ENCODE assay signal across 16 cellular contexts in the genomic region with DNA sequence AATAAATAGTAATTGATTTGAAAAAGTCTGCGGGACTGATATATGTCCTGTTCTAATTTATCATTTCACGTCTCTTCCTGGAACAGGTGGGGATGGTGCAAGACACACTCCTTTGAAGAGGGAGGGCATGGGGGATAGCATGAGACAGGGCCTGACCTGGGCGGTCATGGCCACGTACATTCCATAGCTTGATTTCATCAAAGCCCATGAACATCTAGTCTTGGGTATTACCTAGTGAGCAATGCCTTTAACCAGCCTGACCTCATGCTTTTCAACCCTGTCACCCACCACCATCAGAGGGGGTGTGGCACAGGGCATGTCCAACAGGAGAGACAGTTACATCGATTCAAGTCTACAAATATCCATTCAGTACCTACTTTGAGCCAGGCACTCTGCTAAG. TPM values are rescaled to one million over a fixed set of nuclear protein-coding genes. Genes with fewer than 3 reads are reported as not detected.
DNase-seq lines count a peak whose midpoint lies in the region; ATAC-seq and TF ChIP-seq lines count a peak whose summit lies in the region.
"Had no signal": no experiment of that assay in that cellular context is flagged by ENCODE, and none has a peak within 500 bp of the region (broad histone marks: within the 10 kb centered on the region; RNA-seq: fewer than 3 reads in every experiment).

No MANE protein-coding gene starts in this region.

- H3F3A ChIP-seq in PC-3 (ENCODE audit: low read length, unreplicated experiment): no peaks in the 10 kb centered on the region

- H3K27ac ChIP-seq in PC-3 (ENCODE audit: low read length) (no peak overlapping the region), foreskin keratinocyte (no peak overlapping the region), A673 (ENCODE audit: low read depth, low read length, poor library complexity, severe bottlenecking) (no peak overlapping the region)
- H3K27ac ChIP-seq: BLaER1 treated with 17β-estradiol and CSF1 and Interleukin-3, amounts not matched to agents 10 nM and 100 nM; HL-60 had no signal

- TF ChIP-seq CTCF in PC-3 (conservative IDR thresholded peaks at IDR 0.05; ENCODE audit: low read depth, low read length) (no peak), foreskin keratinocyte (conservative IDR thresholded peaks at IDR 0.05) (no peak), A673 (conservative IDR thresholded peaks at IDR 0.05; ENCODE audit: low read depth, low read length) (no peak)

- H3K4me1 ChIP-seq in PC-3 (ENCODE audit: insufficient read depth, low read length) (0 out of 2 replicates have a peak, but pooled peaks cover 4% of the 10 kb centered on the region), foreskin keratinocyte (peaks cover 2% of the 10 kb centered on the region), A673 (ENCODE audit: insufficient read depth, low read length, poor library complexity, severe bottlenecking) (no peaks in the 10 kb centered on the region)

- no peak overlapping the region for H2AFZ ChIP-seq in PC-3 (ENCODE audit: low read length)

- ATAC-seq in PC-3 (no peak), foreskin keratinocyte (peak; percentile 14), GM21526 (IDR thresholded peaks at IDR 0.05; ENCODE audit: low FRiP score, unreplicated experiment) (no peak)
- peak; percentile 51 for ATAC-seq in stimulated activated memory B cell treated with anti-CD40 and anti-IgM and Interleukin-4, amounts not matched to agents 10 μg/mL and 1 μg/mL and 100 μg/mL, for 72 hours
- ATAC-seq: HCT116 had no signal

- H3K27me3 ChIP-seq in PC-3 (ENCODE audit: low read length) (no peaks in the 10 kb centered on the region), foreskin keratinocyte (no peaks in the 10 kb centered on the region), A673 (replicated peaks; ENCODE audit: insufficient read depth, low read depth, low read length, poor library complexity) (no peaks in the 10 kb centered on the region)
- H3K27me3 ChIP-seq: BLaER1 treated with 17β-estradiol and CSF1 and Interleukin-3, amounts not matched to agents 10 nM and 100 nM had no signal

- H3K79me2 ChIP-seq in PC-3 (ENCODE audit: low read length): no peaks in the 10 kb centered on the region

- no peaks in the 10 kb centered on the region for H3K9me3 Mint-ChIP-seq in dendritic cell treated with granulocyte-macrophage colony-stimulating factor and Interleukin-4, amounts not matched to agents 40 ng/mL and 50 ng/mL, for 4 days
- H3K9me3 Mint-ChIP-seq in stimulated activated memory B cell treated with anti-CD40 and anti-IgM and Interleukin-4, amounts not matched to agents 10 μg/mL and 1 μg/mL and 100 μg/mL, for 72 hours: no peaks in the 10 kb centered on the region

- CTCF ChIA-PET in PC-3 (lab: Charles Lee): no interaction called here
- CTCF ChIA-PET in A673 (lab: Charles Lee): no interaction called here

- peaks cover 4% of the 10 kb centered on the region for H3K27me3 Mint-ChIP-seq in dendritic cell treated with granulocyte-macrophage colony-stimulating factor and Interleukin-4, amounts not matched to agents 40 ng/mL and 50 ng/mL, for 4 days
- peaks cover 16% of the 10 kb centered on the region for H3K27me3 Mint-ChIP-seq in stimulated activated memory B cell treated with anti-CD40 and anti-IgM and Interleukin-4, amounts not matched to agents 10 μg/mL and 1 μg/mL and 100 μg/mL, for 72 hours
- H3K27me3 Mint-ChIP-seq: CD4-positive, CD25-positive, alpha-beta regulatory T cell had no signal

- H3K4me3 ChIP-seq in PC-3 (ENCODE audit: low read length) (no peak overlapping the region), A673 (ENCODE audit: low read depth, low read length, poor library complexity, severe bottlenecking) (no peak overlapping the region)
- H3K4me3 ChIP-seq: BLaER1 treated with 17β-estradiol and CSF1 and Interleukin-3, amounts not matched to agents 10 nM and 100 nM had no signal

- H3K4me2 ChIP-seq in PC-3 (ENCODE audit: low read length): no peak overlapping the region

- intact Hi-C loops in PC-3 (cut with micrococcal nuclease): no loop called here
- intact Hi-C loops in dendritic cell treated with granulocyte-macrophage colony-stimulating factor and Interleukin-4, amounts not matched to agents 40 ng/mL and 50 ng/mL, for 4 days (cut with micrococcal nuclease): no loop called here
- intact Hi-C loops in A673 (cut with micrococcal nuclease; ENCODE audit: unreplicated experiment): no loop called here

- H3K9me3 ChIP-seq in PC-3 (ENCODE audit: low read length) (no peaks in the 10 kb centered on the region), A673 (ENCODE audit: low read depth, low read length, poor library complexity, severe bottlenecking) (no peaks in the 10 kb centered on the region)

- H3K4me3 Mint-ChIP-seq in dendritic cell treated with granulocyte-macrophage colony-stimulating factor and Interleukin-4, amounts not matched to agents 40 ng/mL and 50 ng/mL, for 4 days: no peak overlapping the region
- no peak overlapping the region for H3K4me3 Mint-ChIP-seq in stimulated activated memory B cell treated with anti-CD40 and anti-IgM and Interleukin-4, amounts not matched to agents 10 μg/mL and 1 μg/mL and 100 μg/mL, for 72 hours
- H3K4me3 Mint-ChIP-seq: CD4-positive, CD25-positive, alpha-beta regulatory T cell had no signal

- H3K9me2 ChIP-seq in PC-3 (replicated peaks; ENCODE audit: low read length): 0 out of 2 replicates have a peak, but pooled peaks cover 4% of the 10 kb centered on the region

- BruUV-seq in PC-3 (replicated peaks; lab: Mats Ljungman, UMichigan) (no TSS peak), A673 (replicated peaks; lab: Mats Ljungman, UMichigan) (no TSS peak)

- POLR2A ChIA-PET in PC-3 (lab: Charles Lee; ENCODE audit: unreplicated experiment) (no interaction called here), A673 (lab: Charles Lee; ENCODE audit: low non-redundant PET) (no interaction called here)

- H4K20me1 ChIP-seq in PC-3 (ENCODE audit: low read length): no peaks in the 10 kb centered on the region
- H4K20me1 ChIP-seq: BLaER1 treated with 17β-estradiol and CSF1 and Interleukin-3, amounts not matched to agents 10 nM and 100 nM had no signal

- no peaks in the 10 kb centered on the region for H3K36me3 Mint-ChIP-seq in dendritic cell treated with granulocyte-macrophage colony-stimulating factor and Interleukin-4, amounts not matched to agents 40 ng/mL and 50 ng/mL, for 4 days (ENCODE audit: low read depth)
- H3K36me3 Mint-ChIP-seq in stimulated activated memory B cell treated with anti-CD40 and anti-IgM and Interleukin-4, amounts not matched to agents 10 μg/mL and 1 μg/mL and 100 μg/mL, for 72 hours: no peaks in the 10 kb centered on the region
- H3K36me3 Mint-ChIP-seq: CD4-positive, CD25-positive, alpha-beta regulatory T cell had no signal

- H3K9ac ChIP-seq in PC-3 (ENCODE audit: low read length): no peak overlapping the region
- H3K9ac ChIP-seq: BLaER1 treated with 17β-estradiol and CSF1 and Interleukin-3, amounts not matched to agents 10 nM and 100 nM had no signal

- H3K36me3 ChIP-seq in PC-3 (ENCODE audit: low read depth, low read length) (no peaks in the 10 kb centered on the region), A673 (ENCODE audit: insufficient read depth, low read length, poor library complexity, severe bottlenecking) (no peaks in the 10 kb centered on the region)
- H3K36me3 ChIP-seq: BLaER1 treated with 17β-estradiol and CSF1 and Interleukin-3, amounts not matched to agents 10 nM and 100 nM had no signal

- H3K27ac Mint-ChIP-seq in dendritic cell treated with granulocyte-macrophage colony-stimulating factor and Interleukin-4, amounts not matched to agents 40 ng/mL and 50 ng/mL, for 4 days: peak overlapping the region; percentile 17
- H3K27ac Mint-ChIP-seq in stimulated activated memory B cell treated with anti-CD40 and anti-IgM and Interleukin-4, amounts not matched to agents 10 μg/mL and 1 μg/mL and 100 μg/mL, for 72 hours: no peak overlapping the region
- H3K27ac Mint-ChIP-seq: CD4-positive, CD25-positive, alpha-beta regulatory T cell had no signal

- DNase-seq in PC-3: peak; percentile 24
- peak in 1 of 2 donors; percentile 47 for DNase-seq in foreskin keratinocyte
- no peak for DNase-seq in A673 (ENCODE audit: low spot score)
- DNase-seq in NK-92 treated with Interleukin-12 subunit alpha and Interleukin-12 subunit beta, amount 100 ng/mL, for 24 hours (lab: John Stamatoyannopoulos, UW): no peak
- DNase-seq: 8988T; ACHN; CD4-positive, CD25-positive, alpha-beta regulatory T cell; DMS53; GF-D8 had no signal

- H3K4me1 Mint-ChIP-seq in dendritic cell treated with granulocyte-macrophage colony-stimulating factor and Interleukin-4, amounts not matched to agents 40 ng/mL and 50 ng/mL, for 4 days (ENCODE audit: low read depth): peaks cover 24% of the 10 kb centered on the region
- no peaks in the 10 kb centered on the region for H3K4me1 Mint-ChIP-seq in stimulated activated memory B cell treated with anti-CD40 and anti-IgM and Interleukin-4, amounts not matched to agents 10 μg/mL and 1 μg/mL and 100 μg/mL, for 72 hours
- H3K4me1 Mint-ChIP-seq: CD4-positive, CD25-positive, alpha-beta regulatory T cell had no signal

RNA-seq across cellular contexts. Expression of a gene that starts 52.3 kb away (rescaled TPM):
- total RNA-seq in PC-3 (2014; rRNA removed): 0.87 TPM in 1 of 2 replicates, not detected in the other
- 4.5 and 8.1 TPM in 2 replicates for total RNA-seq in foreskin keratinocyte
- polyA plus RNA-seq in foreskin keratinocyte: 5.1 and 8.8 TPM in 2 replicates
- total RNA-seq in A673 (2021): not detected in 2 replicates
- total RNA-seq: H4 had no signal

Comparison
In these comparisons a context has a peak if more than half of its experiments do, and no peak if none do; other contexts are left out.
1. ATAC-seq: peak in foreskin keratinocyte (single experiment) and stimulated activated memory B cell treated with anti-CD40 and anti-IgM and Interleukin-4, amounts not matched to agents 10 μg/mL and 1 μg/mL and 100 μg/mL, for 72 hours (single experiment); none in PC-3 (single experiment) and GM21526 (single experiment).